Comparison of ENCODE assay signal across 8 cellular contexts in genomic region chr15:99565031-99565280, GRCh38. TPM values are rescaled to one million over a fixed set of nuclear protein-coding genes. Genes with fewer than 3 reads are reported as not detected.
DNase-seq lines count a peak whose midpoint lies in the region; ATAC-seq and TF ChIP-seq lines count a peak whose summit lies in the region.

No MANE protein-coding gene starts in this region.

- H3K4me2 ChIP-seq in OCI-LY3 (ENCODE audit: low read length), result peak overlapping the region; percentile 98

- H3K9ac ChIP-seq in OCI-LY3 (ENCODE audit: low read length), result peak overlapping the region; percentile 78

- no peak for TF ChIP-seq CTCF in GM12864 (IDR thresholded peaks at IDR 0.05; ENCODE audit: low read depth, low read length, missing control alignments)
- TF ChIP-seq CTCF in OCI-LY3 (IDR thresholded peaks at IDR 0.05; ENCODE audit: low read depth, low read length), result no peak
- TF ChIP-seq CTCF in epithelial cell of proximal tubule (conservative IDR thresholded peaks at IDR 0.05; ENCODE audit: low read depth, low read length), result no peak
- no peak for TF ChIP-seq CTCF in psoas muscle (IDR thresholded peaks at IDR 0.05)

- intact Hi-C loops in psoas muscle (cut with DNase I), result loop anchor here (5.0 to 10.0 kb wide), 5 partner anchors 120 to 280 kb away; no protein-coding TSS in a partner anchor

- DNase-seq in GM12864 (ENCODE audit: low read depth) (no peak), epithelial cell of proximal tubule (ENCODE audit: low read depth) (no peak), psoas muscle (no peak), G401 (ENCODE audit: low spot score) (no peak), SKM-1 (lab: John Stamatoyannopoulos, UW; ENCODE audit: unreplicated experiment) (no peak)
- DNase-seq in stimulated activated CD4-positive, alpha-beta T cell treated with anti-CD3 and anti-CD28 coated beads, Interleukin-4, amount 100 ng/mL, for 1 hour, result no peak

- H3K4me1 ChIP-seq in OCI-LY3 (ENCODE audit: low read length), result peaks cover 23% of the 10 kb centered on the region
- H3K4me1 ChIP-seq in psoas muscle, result peaks cover 35% of the 10 kb centered on the region

- H3K4me3 ChIP-seq in GM12864 (ENCODE audit: low read depth, low read length), result peak overlapping the region; percentile 78
- H3K4me3 ChIP-seq in OCI-LY3 (ENCODE audit: low read length), result peak overlapping the region; percentile 88
- H3K4me3 ChIP-seq in epithelial cell of proximal tubule (ENCODE audit: low read depth, low read length), result peak overlapping the region; percentile 46
- peak overlapping the region; percentile 75 for H3K4me3 ChIP-seq in psoas muscle

- H4K20me1 ChIP-seq in OCI-LY3 (ENCODE audit: insufficient read depth, low read length), result peaks cover 29% of the 10 kb centered on the region

- peak overlapping the region; percentile 86; the same call in 1 of the 2 replicates for H2AFZ ChIP-seq in OCI-LY3 (ENCODE audit: low read depth, low read length)

- 5 to 10% (median 7%) methylated on average over 10 to 19 of the region's 19 CpGs for WGBS in psoas muscle, 3 donors

- H3K79me2 ChIP-seq in OCI-LY3 (ENCODE audit: low read length), result peaks cover 36% of the 10 kb centered on the region

- in situ Hi-C loops in G401 (cut with HindIII; ENCODE audit: low sequenced_read_pairs), result no loop called here

- ATAC-seq in psoas muscle (no peak), esophagus mucosa (no peak)

- no peaks in the 10 kb centered on the region for H3K36me3 ChIP-seq in OCI-LY3 (replicated peaks; ENCODE audit: low read depth, low read length)
- H3K36me3 ChIP-seq in psoas muscle (ENCODE audit: insufficient read depth in 1 of 2, low read depth in 1 of 2), result no peaks in the 10 kb centered on the region

- H3K9me3 ChIP-seq in OCI-LY3 (ENCODE audit: insufficient read depth, low read length) (no peaks in the 10 kb centered on the region), psoas muscle (no peaks in the 10 kb centered on the region)

- peaks cover 41% of the 10 kb centered on the region for H3K27me3 ChIP-seq in OCI-LY3 (ENCODE audit: low read depth, low read length)
- no peaks in the 10 kb centered on the region for H3K27me3 ChIP-seq in psoas muscle (ENCODE audit: insufficient read depth in 3 of 3, low read length in 2 of 3)

- H3K27ac ChIP-seq in OCI-LY3 (ENCODE audit: low read length), result 0 out of 2 replicates have a peak overlapping the region, but pooled peaks have one; percentile 18
- peak overlapping the region; percentile 93 for H3K27ac ChIP-seq in psoas muscle

RNA-seq across cellular contexts. Expression of gene MEF2A, which starts 0.8 kb away (rescaled TPM):
- total RNA-seq in epithelial cell of proximal tubule (13.0 and 30.2 TPM in 2 replicates), psoas muscle (10 to 100 TPM; 63.9 to 92.6 (median 70.3) TPM), esophagus mucosa (25.5 TPM)
- 10 to 100 TPM; 17.1 to 52.6 (median 21.0) TPM for polyA plus RNA-seq in psoas muscle
- 13.6 and 25.1 TPM in 2 replicates for total RNA-seq in G401 (2014; rRNA removed; shearing (Covaris generic))
